9 cellular contexts compared by ENCODE assay signal in the genomic region with DNA sequence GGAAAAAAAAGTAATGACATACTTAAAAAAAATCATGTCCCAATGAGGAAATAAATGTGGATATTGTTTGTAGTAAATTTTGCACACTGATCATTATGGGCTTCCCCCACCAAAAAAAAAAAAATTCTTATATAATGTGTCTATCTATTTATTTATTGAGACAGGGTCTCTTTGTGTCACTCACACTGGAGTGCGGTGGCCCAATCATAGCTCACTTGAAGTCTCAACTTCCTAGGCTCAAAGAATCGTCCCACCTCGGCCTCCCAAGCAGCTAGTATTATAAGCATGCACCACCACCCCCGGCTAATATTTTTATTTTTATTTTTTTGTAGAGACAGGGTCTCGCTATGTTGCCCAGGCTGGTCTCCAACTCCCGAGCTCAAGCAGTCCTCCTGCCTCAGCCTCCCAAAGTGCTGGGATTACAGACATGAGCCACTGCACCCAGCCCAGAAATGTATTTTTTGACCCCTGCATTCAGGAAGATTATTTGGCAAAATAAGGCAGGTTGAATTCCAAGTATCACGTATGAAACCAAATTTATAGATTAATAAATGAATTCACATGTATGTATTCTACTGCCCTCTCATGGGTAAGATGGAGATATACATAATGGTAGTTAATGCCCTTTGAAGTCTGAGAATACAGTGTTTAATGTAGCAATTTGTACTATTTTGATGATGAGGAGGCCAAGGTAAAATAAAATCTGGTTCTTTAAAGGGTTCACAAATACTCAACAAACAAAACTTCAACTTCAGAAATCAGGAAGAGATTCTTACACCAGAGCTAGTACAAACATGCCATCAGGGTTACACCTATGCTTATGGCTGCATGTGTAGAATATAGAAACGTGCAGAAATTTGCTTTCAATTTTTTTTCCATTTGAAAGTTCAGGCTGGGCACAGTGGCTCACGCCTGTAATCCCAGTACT. TPM values are rescaled to one million over a fixed set of nuclear protein-coding genes. Genes with fewer than 3 reads are reported as not detected.
A peak's percentile ranks its signal among the peaks of the same experiment; 100 is the strongest.
DNase-seq lines count a peak whose midpoint lies in the region; ATAC-seq and TF ChIP-seq lines count a peak whose summit lies in the region.
"Had no signal": no experiment of that assay in that cellular context is flagged by ENCODE, and none has a peak within 500 bp of the region (broad histone marks: within the 10 kb centered on the region; RNA-seq: fewer than 3 reads in every experiment).

No MANE protein-coding gene starts in this region.

- H3K4me3 ChIP-seq in A673 (ENCODE audit: low read depth, low read length, poor library complexity, severe bottlenecking) (no peak overlapping the region), SK-N-SH (ENCODE audit: low read depth in 2 of 2, low read length in 1 of 2) (0 out of 4 replicates have a peak overlapping the region, but pooled peaks of 1 of the 2 experiments have one; percentile 10), fibroblast of pulmonary artery (replicated peaks; ENCODE audit: low read depth, low read length) (no peak overlapping the region)

- peak; percentile 40 for DNase-seq in A673 (ENCODE audit: low spot score)
- DNase-seq in GM10248 (ENCODE audit: extremely low spot score), result peak; percentile 26
- DNase-seq in SK-N-SH, result peak; percentile 29
- DNase-seq in fibroblast of pulmonary artery (ENCODE audit: low read depth), result peak; percentile 31
- no peak for DNase-seq in omental fat pad (ENCODE audit: low spot score)
- no peak for DNase-seq in NCI-H524 treated with DMSO at 0.1 percent for 48 hours (lab: John Stamatoyannopoulos, UW)
- DNase-seq in glutamatergic neuron, result no peak

- H3K4me2 ChIP-seq in SK-N-SH, result no peak overlapping the region

- ATAC-seq in omental fat pad (ENCODE audit: low FRiP score) (no peak), HG03442 (IDR thresholded peaks at IDR 0.05; ENCODE audit: unreplicated experiment) (no peak)

- H3K27me3 ChIP-seq in A673 (replicated peaks; ENCODE audit: insufficient read depth, low read depth, low read length, poor library complexity) (no peaks in the 10 kb centered on the region), SK-N-SH (ENCODE audit: insufficient read depth) (peaks cover 17% of the 10 kb centered on the region)

- TF ChIP-seq RAD21 in SK-N-SH (IDR thresholded peaks at IDR 0.05; ENCODE audit: low read length), result peak; percentile 51

- H3K9me3 Mint-ChIP-seq in glutamatergic neuron (ENCODE audit: unreplicated experiment), result peaks cover 2% of the 10 kb centered on the region

- TF ChIP-seq EP300 in SK-N-SH (IDR thresholded peaks at IDR 0.05; ENCODE audit: borderline replicate concordance in 1 of 2, low read depth in 1 of 2, low read length in 1 of 2), result no peak

- H3K27ac Mint-ChIP-seq in glutamatergic neuron (ENCODE audit: unreplicated experiment), result no peak overlapping the region

- CTCF ChIA-PET in A673 (lab: Charles Lee), result no interaction called here
- CTCF ChIA-PET in GM10248 (lab: Yijun Ruan, JAX), result interaction anchor here (0.7 to 5.6 kb wide), 8 partner anchors 9 to 324 kb away, joined by 3 to 39 read pairs (median 4); a partner anchor contains a TSS
- CTCF ChIA-PET in SK-N-SH (lab: Yijun Ruan, JAX), result interaction anchor here (0.6 to 1.5 kb wide), 10 partner anchors 15 to 694 kb away, joined by 3 to 11 read pairs (median 4); no protein-coding TSS in a partner anchor

- H3K4me3 Mint-ChIP-seq in glutamatergic neuron (ENCODE audit: unreplicated experiment), result no peak overlapping the region

- no peaks in the 10 kb centered on the region for H3K36me3 Mint-ChIP-seq in glutamatergic neuron (ENCODE audit: unreplicated experiment)

- H3K27me3 Mint-ChIP-seq in glutamatergic neuron (ENCODE audit: unreplicated experiment), result peaks cover 2% of the 10 kb centered on the region

- TF ChIP-seq CTCF in A673 (conservative IDR thresholded peaks at IDR 0.05; ENCODE audit: low read depth, low read length) (peak; percentile 59), GM10248 (IDR thresholded peaks at IDR 0.05; ENCODE audit: control extremely low read depth, extremely low read depth, low read depth, missing control alignments) (peak; percentile 24), SK-N-SH (IDR thresholded peaks at IDR 0.05) (peak; percentile 60), fibroblast of pulmonary artery (IDR thresholded peaks at IDR 0.05; ENCODE audit: low read length, missing control alignments) (peak; percentile 40), omental fat pad (IDR thresholded peaks at IDR 0.05) (no peak), glutamatergic neuron (IDR thresholded peaks at IDR 0.05; ENCODE audit: partially characterized antibody, unreplicated experiment) (no peak)

- H3F3A ChIP-seq in SK-N-SH (replicated peaks; ENCODE audit: insufficient read depth), result no peaks in the 10 kb centered on the region

- WGBS in SK-N-SH (ENCODE audit: low lambda C conversion rate), result 50% methylated on average over 9 of the region's 9 CpGs

- intact Hi-C loops in A673 (cut with micrococcal nuclease; ENCODE audit: unreplicated experiment), result loop anchor here (5.0 to 10.0 kb wide), 2 partner anchors 326 to 694 kb away; a partner anchor contains a TSS

- no peaks in the 10 kb centered on the region for H3K79me2 ChIP-seq in SK-N-SH (ENCODE audit: insufficient read depth)

- H4K20me1 ChIP-seq in SK-N-SH (ENCODE audit: insufficient read depth), result no peaks in the 10 kb centered on the region

- H3K9me2 ChIP-seq in SK-N-SH, result no peaks in the 10 kb centered on the region

- H3K9me3 ChIP-seq in A673 (ENCODE audit: low read depth, low read length, poor library complexity, severe bottlenecking), result no peaks in the 10 kb centered on the region
- no peaks in the 10 kb centered on the region for H3K9me3 ChIP-seq in SK-N-SH
- H3K9me3 ChIP-seq: SJSA1 had no signal

- no peaks in the 10 kb centered on the region for H3K4me1 Mint-ChIP-seq in glutamatergic neuron (ENCODE audit: low read depth, unreplicated experiment)

- H3K27ac ChIP-seq in A673 (ENCODE audit: low read depth, low read length, poor library complexity, severe bottlenecking) (no peak overlapping the region), SK-N-SH (ENCODE audit: low read depth in 2 of 2, low read length in 1 of 2) (no peak overlapping the region)
- H3K27ac ChIP-seq: SJSA1 had no signal

- H3K36me3 ChIP-seq in A673 (ENCODE audit: insufficient read depth, low read length, poor library complexity, severe bottlenecking) (no peaks in the 10 kb centered on the region), SK-N-SH (replicated peaks in 1 of 2; ENCODE audit: control insufficient read depth in 1 of 2, insufficient read depth in 2 of 2, low read length in 1 of 2) (no peaks in the 10 kb centered on the region)
- H3K36me3 ChIP-seq: SJSA1 had no signal

- no TSS peak for BruUV-seq in A673 (replicated peaks; lab: Mats Ljungman, UMichigan)

- POLR2A ChIA-PET in A673 (lab: Charles Lee; ENCODE audit: low non-redundant PET), result no interaction called here
- POLR2A ChIA-PET in GM10248 (lab: Yijun Ruan, JAX), result no interaction called here
- POLR2A ChIA-PET in SK-N-SH (lab: Yijun Ruan, JAX), result no interaction called here

- H3K9ac ChIP-seq in SK-N-SH, result no peak overlapping the region

- no peak overlapping the region for H2AFZ ChIP-seq in SK-N-SH (ENCODE audit: low read depth)

- H3K4me1 ChIP-seq in A673 (ENCODE audit: insufficient read depth, low read length, poor library complexity, severe bottlenecking) (no peaks in the 10 kb centered on the region), SK-N-SH (ENCODE audit: control insufficient read depth in 1 of 2, insufficient read depth in 2 of 2, low read depth in 1 of 2, low read length in 1 of 2) (peaks cover 0 to 9% of the 10 kb centered on the region in 2 experiments; a peak in 1 of 4 replicates)

TF ChIP-seq in SK-N-SH, 30 proteins besides CTCF, POLR2A, EP300 and RAD21:
- TF ChIP-seq FOXM1 (IDR thresholded peaks at IDR 0.05; ENCODE audit: low read depth) (no peak), SMC3 (IDR thresholded peaks at IDR 0.05; ENCODE audit: low read depth, low read length) (0 out of 2 replicates have a peak, but pooled peaks have one; percentile 18)

RNA-seq across cellular contexts. Expression of a gene that starts 1.4 kb away (rescaled TPM):
- 1.9 and 2.5 TPM in 2 replicates for total RNA-seq in A673 (2021)
- polyA plus RNA-seq in SK-N-SH (2012; rRNA removed), result 0.02 and 0.03 TPM in 2 replicates
- polyA plus RNA-seq in SK-N-SH (2012; cell fraction: cytosol; rRNA removed), result 0.04 and 0.06 TPM in 2 replicates
- polyA plus RNA-seq in SK-N-SH (2012; cell fraction: nucleus; rRNA removed), result 0.05 and 0.18 TPM in 2 replicates
- total RNA-seq in omental fat pad, result 1 to 10 TPM; 1.9 to 6.6 (median 3.1) TPM
- total RNA-seq in glutamatergic neuron (ENCODE audit: unreplicated experiment), result 0.54 TPM

RNA-seq across cellular contexts. Expression of a gene that starts 24.1 kb away (rescaled TPM):
- total RNA-seq in A673 (2021), result 0.19 and 0.37 TPM in 2 replicates
- polyA plus RNA-seq in SK-N-SH (2012; rRNA removed), result not detected in 2 replicates
- polyA plus RNA-seq in SK-N-SH (2012; cell fraction: cytosol; rRNA removed), result not detected in 2 replicates
- polyA plus RNA-seq in SK-N-SH (2012; cell fraction: nucleus; rRNA removed), result not detected in 2 replicates
- not detected for total RNA-seq in omental fat pad
- not detected for total RNA-seq in glutamatergic neuron (ENCODE audit: unreplicated experiment)
- total RNA-seq: SJSA1 had no signal

RNA-seq across cellular contexts. Expression of a gene that starts 45.3 kb away (rescaled TPM):
- 72.2 and 79.1 TPM in 2 replicates for total RNA-seq in A673 (2021)
- 15.9 and 23.3 TPM in 2 replicates for polyA plus RNA-seq in SK-N-SH (2012; rRNA removed)
- polyA plus RNA-seq in SK-N-SH (2012; cell fraction: cytosol; rRNA removed), result 25.6 and 30.4 TPM in 2 replicates
- polyA plus RNA-seq in SK-N-SH (2012; cell fraction: nucleus; rRNA removed), result 4.3 and 10.7 TPM in 2 replicates
- total RNA-seq in omental fat pad, result 10 to 100 TPM; 24.1 to 46.2 (median 31.9) TPM
- total RNA-seq in glutamatergic neuron (ENCODE audit: unreplicated experiment), result 77.1 TPM

Comparison
In these comparisons a context has a peak if more than half of its experiments do, and no peak if none do; other contexts are left out.
1. DNase-seq: peak in A673 (single experiment), GM10248 (single experiment), SK-N-SH (single experiment) and fibroblast of pulmonary artery (single experiment); none in omental fat pad (single experiment), NCI-H524 treated with DMSO at 0.1 percent for 48 hours (single experiment) and glutamatergic neuron (single experiment).
2. CTCF ChIP-seq: peak in A673 (single experiment), GM10248 (single experiment), SK-N-SH (single experiment) and fibroblast of pulmonary artery (single experiment); none in omental fat pad (0 of 3) and glutamatergic neuron (single experiment).